ENCODE assay signal across 11 cellular contexts in genomic region chr16:66427451-66427860, GRCh38. TPM values are rescaled to one million over a fixed set of nuclear protein-coding genes. Genes with fewer than 3 reads are reported as not detected.
DNase-seq lines count a peak whose midpoint lies in the region; ATAC-seq, FAIRE-seq and TF ChIP-seq lines count a peak whose summit lies in the region.
"Had no signal": no experiment of that assay in that cellular context is flagged by ENCODE, and none has a peak within 500 bp of the region (broad histone marks: within the 10 kb centered on the region; RNA-seq: fewer than 3 reads in every experiment).

No MANE protein-coding gene starts in this region.

- POLR2A ChIA-PET in HEK293 (lab: Yijun Ruan, JAX) = no interaction called here

- DNase-seq in choroid plexus epithelial cell (ENCODE audit: low read depth) (no peak), kidney epithelial cell (ENCODE audit: low read depth) (no peak), spleen (no peak), GM12892 (ENCODE audit: insufficient read length) (no peak), NCI-H1105 (lab: John Stamatoyannopoulos, UW) (no peak), DMS79 treated with DMSO at 0.1 percent for 48 hours (lab: John Stamatoyannopoulos, UW) (no peak)
- DNase-seq: NCI-H1694 had no signal

- TF ChIP-seq POLR2A in spleen (IDR thresholded peaks at IDR 0.05) = no peak
- TF ChIP-seq POLR2A in GM12892 (IDR thresholded peaks at IDR 0.05; ENCODE audit: low read depth, low read length) = no peak

- no peak for ATAC-seq in HG02798 (IDR thresholded peaks at IDR 0.05; ENCODE audit: poor library complexity, unreplicated experiment)
- ATAC-seq: GM12878 had no signal

- TF ChIP-seq CTCF in HEK293 (tag by site-specific recombination; IDR thresholded peaks at IDR 0.05) = no peak
- TF ChIP-seq CTCF in choroid plexus epithelial cell (conservative IDR thresholded peaks at IDR 0.05; ENCODE audit: low read depth, low read length) = no peak
- no peak for TF ChIP-seq CTCF in kidney epithelial cell (IDR thresholded peaks at IDR 0.05; ENCODE audit: insufficient read depth, low read length, poor library complexity, severe bottlenecking)
- no peak for TF ChIP-seq CTCF in spleen (IDR thresholded peaks at IDR 0.05 in 8 of 11, conservative IDR thresholded peaks at IDR 0.05 in 3 of 11)

- H3K9me3 ChIP-seq in HEK293 (ENCODE audit: control insufficient read depth, insufficient read depth, low read depth, low read length) (no peaks in the 10 kb centered on the region), spleen (no peaks in the 10 kb centered on the region)

- intact Hi-C loops in spleen (cut with DNase I; ENCODE audit: low total_unique reads) = no loop called here

- H3K4me3 ChIP-seq in HEK293 (ENCODE audit: low read depth, low read length) = peak overlapping the region; percentile 35
- H3K4me3 ChIP-seq in choroid plexus epithelial cell (ENCODE audit: low read depth, low read length) = peak overlapping the region; percentile 44
- peak overlapping the region; percentile 42 for H3K4me3 ChIP-seq in kidney epithelial cell (ENCODE audit: low read depth, low read length)
- peak overlapping the region; percentile 16 to 71 (median 42) for H3K4me3 ChIP-seq in spleen
- H3K4me3 ChIP-seq: GM12878 had no signal

- H3K36me3 ChIP-seq in HEK293 (ENCODE audit: control insufficient read depth in 2 of 2, insufficient read depth in 1 of 2, low read length in 2 of 2) (no peaks in the 10 kb centered on the region), kidney epithelial cell (ENCODE audit: control insufficient read depth, insufficient read depth, low read length) (no peaks in the 10 kb centered on the region), spleen (no peaks in the 10 kb centered on the region)

- no peaks in the 10 kb centered on the region for H3K27me3 ChIP-seq in kidney epithelial cell (ENCODE audit: control insufficient read depth, insufficient read depth, low read length)
- H3K27me3 ChIP-seq in spleen (replicated peaks in 1 of 7) = peaks cover 3 to 88% (median 32%) of the 10 kb centered on the region in 7 donors

- CTCF ChIA-PET in HEK293 (lab: Yijun Ruan, JAX) = no interaction called here

- no peak overlapping the region for H3K27ac ChIP-seq in HEK293 (ENCODE audit: extremely low read depth, low read depth, low read length)
- no peak overlapping the region for H3K27ac ChIP-seq in spleen

- H3K4me1 ChIP-seq in HEK293 (ENCODE audit: control insufficient read depth, insufficient read depth, low read length) (peaks cover 2% of the 10 kb centered on the region; the same call in 1 of the 2 replicates), spleen (peaks cover 5 to 26% (median 20%) of the 10 kb centered on the region in 6 donors)

- 0 to 9% (median 2%) methylated on average over 3 to 52 of the region's 52 CpGs for WGBS in spleen, 5 donors

- FAIRE-seq in GM12892 (lab: Jason Lieb, UNC) = no peak
- FAIRE-seq: colon, GM12878 had no signal

TF ChIP-seq in HEK293, 187 proteins besides CTCF, POLR2A, EP300 and RAD21:
- TF ChIP-seq, protein P1, sequence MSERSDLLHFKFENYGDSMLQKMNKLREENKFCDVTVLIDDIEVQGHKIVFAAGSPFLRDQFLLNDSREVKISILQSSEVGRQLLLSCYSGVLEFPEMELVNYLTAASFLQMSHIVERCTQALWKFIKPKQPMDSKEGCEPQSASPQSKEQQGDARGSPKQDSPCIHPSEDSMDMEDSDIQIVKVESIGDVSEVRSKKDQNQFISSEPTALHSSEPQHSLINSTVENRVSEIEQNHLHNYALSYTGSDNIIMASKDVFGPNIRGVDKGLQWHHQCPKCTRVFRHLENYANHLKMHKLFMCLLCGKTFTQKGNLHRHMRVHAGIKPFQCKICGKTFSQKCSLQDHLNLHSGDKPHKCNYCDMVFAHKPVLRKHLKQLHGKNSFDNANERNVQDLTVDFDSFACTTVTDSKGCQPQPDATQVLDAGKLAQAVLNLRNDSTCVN (tag by site-specific recombination; optimal IDR thresholded peaks at IDR 0.05) = peak; percentile 8
- 0 out of 2 replicates have a peak, but pooled peaks have one; percentile 18 for TF ChIP-seq ZBTB20 (tag by site-specific recombination; IDR thresholded peaks at IDR 0.05)
- TF ChIP-seq BCL11B (tag by site-specific recombination; IDR thresholded peaks at IDR 0.05; ENCODE audit: low read depth) = no peak

RNA-seq across cellular contexts. Expression of gene BEAN1, which starts 0.4 kb away (rescaled TPM):
- 6.7 and 8.8 TPM in 2 replicates for total RNA-seq in kidney epithelial cell
- total RNA-seq in spleen = under 1 TPM in 4 of 7 donors, not detected in 3; 0.21 to 0.68 (median 0.45) TPM
- under 1 TPM; 0.30 to 0.42 (median 0.30) TPM for polyA plus RNA-seq in spleen
- not detected for polyA plus RNA-seq in GM12892 (2012; ENCODE audit: missing spikeins)
- total RNA-seq: GM12878 had no signal
- polyA plus RNA-seq: GM12878 had no signal
